ENCODE assay signal across 1 cellular context in the genomic region with DNA sequence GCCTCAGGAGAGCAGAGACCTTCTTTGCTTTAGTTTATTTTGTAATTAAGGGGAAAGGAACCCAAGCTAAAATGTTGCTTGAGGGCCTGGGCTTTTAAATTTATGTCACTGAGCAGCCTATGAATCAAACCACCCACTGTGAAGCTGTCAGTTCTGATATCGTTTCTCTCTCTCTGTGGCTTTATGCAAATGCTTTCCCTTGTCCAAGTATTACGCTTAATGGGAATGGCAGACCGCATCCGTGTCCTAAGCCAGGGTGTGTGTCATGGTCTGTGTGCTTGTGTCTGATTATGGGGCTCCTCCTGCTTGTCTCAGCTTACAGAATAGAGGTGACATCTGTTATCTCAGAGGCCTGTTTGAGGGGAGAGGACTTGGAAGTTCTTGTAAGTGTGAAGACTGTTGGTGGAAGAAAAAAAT.
TF ChIP-seq lines count a peak whose summit lies in the region.

No MANE protein-coding gene starts in this region.

TF ChIP-seq in K562, 482 proteins besides CTCF, POLR2A, EP300 and RAD21 (continued from another document):
- TF ChIP-seq, protein P1, sequence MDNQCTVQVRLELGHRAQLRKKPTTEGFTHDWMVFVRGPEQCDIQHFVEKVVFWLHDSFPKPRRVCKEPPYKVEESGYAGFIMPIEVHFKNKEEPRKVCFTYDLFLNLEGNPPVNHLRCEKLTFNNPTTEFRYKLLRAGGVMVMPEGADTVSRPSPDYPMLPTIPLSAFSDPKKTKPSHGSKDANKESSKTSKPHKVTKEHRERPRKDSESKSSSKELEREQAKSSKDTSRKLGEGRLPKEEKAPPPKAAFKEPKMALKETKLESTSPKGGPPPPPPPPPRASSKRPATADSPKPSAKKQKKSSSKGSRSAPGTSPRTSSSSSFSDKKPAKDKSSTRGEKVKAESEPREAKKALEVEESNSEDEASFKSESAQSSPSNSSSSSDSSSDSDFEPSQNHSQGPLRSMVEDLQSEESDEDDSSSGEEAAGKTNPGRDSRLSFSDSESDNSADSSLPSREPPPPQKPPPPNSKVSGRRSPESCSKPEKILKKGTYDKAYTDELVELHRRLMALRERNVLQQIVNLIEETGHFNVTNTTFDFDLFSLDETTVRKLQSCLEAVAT (IDR thresholded peaks at IDR 0.05) = peak in 1 of 2 experiments; percentile 81; a peak in 2 of 4 replicates
- TF ChIP-seq SOX6 (IDR thresholded peaks at IDR 0.05) (peak; percentile 85), RUNX1 (IDR thresholded peaks at IDR 0.05; ENCODE audit: low read depth) (no peak), HNRNPL (IDR thresholded peaks at IDR 0.05; ENCODE audit: low read depth, low read length) (no peak), ZSCAN32 (CRISPR knock-in tag; IDR thresholded peaks at IDR 0.05) (no peak), ZNF699 (CRISPR knock-in tag; IDR thresholded peaks at IDR 0.05; ENCODE audit: insufficient replicate concordance) (no peak), ZNF140 (CRISPR knock-in tag; IDR thresholded peaks at IDR 0.05) (no peak), KDM1A (IDR thresholded peaks at IDR 0.05) (peak; percentile 88 to 89), DMBX1 (CRISPR knock-in tag; IDR thresholded peaks at IDR 0.05; ENCODE audit: borderline replicate concordance) (no peak; the same call in 1 of the 2 replicates), OTX1 (CRISPR knock-in tag; IDR thresholded peaks at IDR 0.05) (no peak), NFRKB (IDR thresholded peaks at IDR 0.05; ENCODE audit: low read depth) (no peak), BHLHE40 (IDR thresholded peaks at IDR 0.05; ENCODE audit: low read length) (peak; percentile 57; the same call in 1 of the 2 replicates), CEBPG (CRISPR knock-in tag; IDR thresholded peaks at IDR 0.05) (no peak), CEBPG (tag; conservative IDR thresholded peaks at IDR 0.05 in 1 of 2, IDR thresholded peaks at IDR 0.05 in 1 of 2) (no peak), RB1 (IDR thresholded peaks at IDR 0.05; ENCODE audit: low read depth) (0 out of 2 replicates have a peak, but pooled peaks have one; percentile 35), ZFX (CRISPR knock-in tag; IDR thresholded peaks at IDR 0.05) (no peak; the same call in 1 of the 2 replicates), TEAD4 (IDR thresholded peaks at IDR 0.05; ENCODE audit: low read length) (peak; percentile 95), TEAD4 (CRISPR knock-in tag; IDR thresholded peaks at IDR 0.05; ENCODE audit: borderline replicate concordance) (no peak), MXI1 (IDR thresholded peaks at IDR 0.05; ENCODE audit: low read depth, low read length) (no peak), GABPA (tag; conservative IDR thresholded peaks at IDR 0.05; ENCODE audit: low read depth) (no peak), FOSL1 (tag; conservative IDR thresholded peaks at IDR 0.05) (peak; percentile 87), ZNF316 (IDR thresholded peaks at IDR 0.05) (no peak), GTF2E2 (tag; IDR thresholded peaks at IDR 0.05) (no peak), BCOR (IDR thresholded peaks at IDR 0.05) (peak; percentile 71), SMARCB1 (IDR thresholded peaks at IDR 0.05; ENCODE audit: insufficient read length, low read depth) (no peak), ZNF408 (CRISPR knock-in tag; IDR thresholded peaks at IDR 0.05; ENCODE audit: low read depth) (no peak), ATF1 (CRISPR knock-in tag; IDR thresholded peaks at IDR 0.05) (no peak), ATF1 (tag; IDR thresholded peaks at IDR 0.05) (peak; percentile 63), ZC3H11A (IDR thresholded peaks at IDR 0.05; ENCODE audit: low read depth, low read length) (no peak), NR4A1 (CRISPR knock-in tag; IDR thresholded peaks at IDR 0.05) (no peak), NR4A1 (tag; IDR thresholded peaks at IDR 0.05) (no peak), TAF15 (IDR thresholded peaks at IDR 0.05; ENCODE audit: low read depth, low read length) (no peak), PURB (CRISPR knock-in tag; IDR thresholded peaks at IDR 0.05; ENCODE audit: low read depth) (no peak), GTF2F1 (IDR thresholded peaks at IDR 0.05; ENCODE audit: low read depth, low read length) (no peak), FOXP1 (CRISPR knock-in tag; IDR thresholded peaks at IDR 0.05) (no peak)
- TF ChIP-seq, protein P2, sequence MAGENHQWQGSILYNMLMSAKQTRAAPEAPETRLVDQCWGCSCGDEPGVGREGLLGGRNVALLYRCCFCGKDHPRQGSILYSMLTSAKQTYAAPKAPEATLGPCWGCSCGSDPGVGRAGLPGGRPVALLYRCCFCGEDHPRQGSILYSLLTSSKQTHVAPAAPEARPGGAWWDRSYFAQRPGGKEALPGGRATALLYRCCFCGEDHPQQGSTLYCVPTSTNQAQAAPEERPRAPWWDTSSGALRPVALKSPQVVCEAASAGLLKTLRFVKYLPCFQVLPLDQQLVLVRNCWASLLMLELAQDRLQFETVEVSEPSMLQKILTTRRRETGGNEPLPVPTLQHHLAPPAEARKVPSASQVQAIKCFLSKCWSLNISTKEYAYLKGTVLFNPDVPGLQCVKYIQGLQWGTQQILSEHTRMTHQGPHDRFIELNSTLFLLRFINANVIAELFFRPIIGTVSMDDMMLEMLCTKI (IDR thresholded peaks at IDR 0.05; ENCODE audit: partially characterized antibody) = no peak
- TF ChIP-seq, protein P3, sequence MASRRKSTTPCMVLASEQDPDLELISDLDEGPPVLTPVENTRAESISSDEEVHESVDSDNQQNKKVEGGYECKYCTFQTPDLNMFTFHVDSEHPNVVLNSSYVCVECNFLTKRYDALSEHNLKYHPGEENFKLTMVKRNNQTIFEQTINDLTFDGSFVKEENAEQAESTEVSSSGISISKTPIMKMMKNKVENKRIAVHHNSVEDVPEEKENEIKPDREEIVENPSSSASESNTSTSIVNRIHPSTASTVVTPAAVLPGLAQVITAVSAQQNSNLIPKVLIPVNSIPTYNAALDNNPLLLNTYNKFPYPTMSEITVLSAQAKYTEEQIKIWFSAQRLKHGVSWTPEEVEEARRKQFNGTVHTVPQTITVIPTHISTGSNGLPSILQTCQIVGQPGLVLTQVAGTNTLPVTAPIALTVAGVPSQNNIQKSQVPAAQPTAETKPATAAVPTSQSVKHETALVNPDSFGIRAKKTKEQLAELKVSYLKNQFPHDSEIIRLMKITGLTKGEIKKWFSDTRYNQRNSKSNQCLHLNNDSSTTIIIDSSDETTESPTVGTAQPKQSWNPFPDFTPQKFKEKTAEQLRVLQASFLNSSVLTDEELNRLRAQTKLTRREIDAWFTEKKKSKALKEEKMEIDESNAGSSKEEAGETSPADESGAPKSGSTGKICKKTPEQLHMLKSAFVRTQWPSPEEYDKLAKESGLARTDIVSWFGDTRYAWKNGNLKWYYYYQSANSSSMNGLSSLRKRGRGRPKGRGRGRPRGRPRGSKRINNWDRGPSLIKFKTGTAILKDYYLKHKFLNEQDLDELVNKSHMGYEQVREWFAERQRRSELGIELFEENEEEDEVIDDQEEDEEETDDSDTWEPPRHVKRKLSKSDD (conservative IDR thresholded peaks at IDR 0.05; ENCODE audit: low read length) = no peak
- TF ChIP-seq, protein P4, sequence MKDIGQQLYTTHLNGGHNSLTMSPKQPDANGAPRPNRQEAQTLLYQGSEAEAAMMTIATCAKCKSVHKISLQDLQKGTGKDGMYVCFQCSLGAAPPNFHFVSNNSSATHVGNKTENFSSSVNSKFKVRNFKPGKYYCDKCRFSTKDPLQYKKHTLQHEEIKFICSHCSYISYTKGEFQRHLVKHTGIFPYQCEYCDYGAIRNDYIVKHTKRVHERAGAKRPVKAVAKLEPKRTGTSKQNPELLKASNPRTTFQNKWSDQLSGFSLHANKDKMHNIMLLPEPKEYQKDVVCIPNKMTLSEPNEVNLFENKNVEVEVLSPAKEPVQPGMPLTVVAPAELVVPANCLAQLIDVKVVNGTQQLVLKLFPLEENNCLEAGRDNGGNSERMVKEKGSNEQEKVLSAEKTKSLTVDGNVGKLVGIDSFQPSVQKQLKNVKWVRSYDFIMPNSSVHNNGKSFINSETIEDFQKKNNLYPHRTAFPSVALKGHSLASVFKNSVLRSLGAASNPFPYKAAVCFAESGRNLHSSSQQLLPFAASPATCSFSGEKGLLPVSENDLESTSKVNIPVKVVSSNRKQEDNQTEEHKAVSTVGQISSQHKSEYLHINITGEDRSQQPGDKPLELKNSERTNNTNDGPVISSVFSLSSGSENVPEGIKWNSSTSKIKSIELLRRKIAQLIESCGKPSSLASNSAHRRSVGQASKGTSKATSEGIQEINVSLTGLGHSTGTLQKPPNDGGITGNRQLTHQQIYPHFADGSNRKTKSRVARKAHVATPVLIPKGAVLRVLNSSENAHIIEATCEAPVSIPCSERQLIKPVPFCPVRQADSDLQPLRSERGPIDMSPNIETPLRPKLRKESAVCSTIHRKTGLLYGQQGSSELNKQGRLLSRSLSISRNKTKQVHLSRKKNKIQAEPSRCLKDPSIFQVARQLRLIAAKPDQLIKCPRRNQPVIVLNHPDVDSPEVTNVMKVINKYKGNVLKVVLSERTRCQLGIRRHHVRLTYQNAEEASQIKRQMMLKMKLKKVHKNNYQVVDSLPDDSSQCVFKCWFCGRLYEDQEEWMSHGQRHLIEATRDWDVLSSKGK (CRISPR knock-in tag; IDR thresholded peaks at IDR 0.05) = no peak
- TF ChIP-seq, protein P5, sequence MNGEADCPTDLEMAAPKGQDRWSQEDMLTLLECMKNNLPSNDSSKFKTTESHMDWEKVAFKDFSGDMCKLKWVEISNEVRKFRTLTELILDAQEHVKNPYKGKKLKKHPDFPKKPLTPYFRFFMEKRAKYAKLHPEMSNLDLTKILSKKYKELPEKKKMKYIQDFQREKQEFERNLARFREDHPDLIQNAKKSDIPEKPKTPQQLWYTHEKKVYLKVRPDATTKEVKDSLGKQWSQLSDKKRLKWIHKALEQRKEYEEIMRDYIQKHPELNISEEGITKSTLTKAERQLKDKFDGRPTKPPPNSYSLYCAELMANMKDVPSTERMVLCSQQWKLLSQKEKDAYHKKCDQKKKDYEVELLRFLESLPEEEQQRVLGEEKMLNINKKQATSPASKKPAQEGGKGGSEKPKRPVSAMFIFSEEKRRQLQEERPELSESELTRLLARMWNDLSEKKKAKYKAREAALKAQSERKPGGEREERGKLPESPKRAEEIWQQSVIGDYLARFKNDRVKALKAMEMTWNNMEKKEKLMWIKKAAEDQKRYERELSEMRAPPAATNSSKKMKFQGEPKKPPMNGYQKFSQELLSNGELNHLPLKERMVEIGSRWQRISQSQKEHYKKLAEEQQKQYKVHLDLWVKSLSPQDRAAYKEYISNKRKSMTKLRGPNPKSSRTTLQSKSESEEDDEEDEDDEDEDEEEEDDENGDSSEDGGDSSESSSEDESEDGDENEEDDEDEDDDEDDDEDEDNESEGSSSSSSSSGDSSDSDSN (IDR thresholded peaks at IDR 0.05; ENCODE audit: borderline replicate concordance in 1 of 2, low read depth in 2 of 2, low read length in 2 of 2) = no peak
- TF ChIP-seq, protein P6, sequence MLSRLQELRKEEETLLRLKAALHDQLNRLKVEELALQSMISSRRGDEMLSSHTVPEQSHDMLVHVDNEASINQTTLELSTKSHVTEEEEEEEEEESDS (CRISPR knock-in tag; IDR thresholded peaks at IDR 0.05) = no peak
- TF ChIP-seq, protein P7, sequence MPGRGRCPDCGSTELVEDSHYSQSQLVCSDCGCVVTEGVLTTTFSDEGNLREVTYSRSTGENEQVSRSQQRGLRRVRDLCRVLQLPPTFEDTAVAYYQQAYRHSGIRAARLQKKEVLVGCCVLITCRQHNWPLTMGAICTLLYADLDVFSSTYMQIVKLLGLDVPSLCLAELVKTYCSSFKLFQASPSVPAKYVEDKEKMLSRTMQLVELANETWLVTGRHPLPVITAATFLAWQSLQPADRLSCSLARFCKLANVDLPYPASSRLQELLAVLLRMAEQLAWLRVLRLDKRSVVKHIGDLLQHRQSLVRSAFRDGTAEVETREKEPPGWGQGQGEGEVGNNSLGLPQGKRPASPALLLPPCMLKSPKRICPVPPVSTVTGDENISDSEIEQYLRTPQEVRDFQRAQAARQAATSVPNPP (IDR thresholded peaks at IDR 0.05; ENCODE audit: borderline replicate concordance, insufficient read depth, insufficient read length) = no peak
